21 cellular contexts compared by ENCODE assay signal in the genomic region with DNA sequence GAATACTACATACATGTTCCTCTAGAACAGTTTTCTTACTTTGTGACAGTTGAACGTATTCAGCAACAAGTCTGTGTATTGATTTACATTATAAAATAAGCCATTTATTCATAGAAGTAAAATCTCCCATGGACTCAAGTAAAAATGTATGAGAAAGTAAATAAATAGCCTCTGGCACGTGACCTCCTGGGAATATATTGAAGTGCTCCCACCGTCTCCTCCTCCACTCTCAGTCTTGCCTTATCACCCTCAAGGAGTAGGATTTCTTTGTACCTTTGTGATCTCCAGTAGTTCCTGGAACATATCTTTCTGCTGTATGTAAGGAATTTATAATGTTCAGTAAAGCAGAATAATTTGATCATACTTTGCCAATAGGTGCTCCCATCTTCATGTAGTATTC.
"Had no signal": no experiment of that assay in that cellular context is flagged by ENCODE, and none has a peak within 500 bp of the region (broad histone marks: within the 10 kb centered on the region; RNA-seq: fewer than 3 reads in every experiment).

No MANE protein-coding gene starts in this region.

- H3K9me3 ChIP-seq: body of pancreas, lower lobe of right lung, right atrium auricular region, thyroid gland had no signal

- H3K27me3 Mint-ChIP-seq: activated naive CD8-positive, alpha-beta T cell treated with anti-CD3 and anti-CD28 coated beads, Interleukin-2, amount 10 ng/mL, durations not matched to agents 7 days and 5 days; T-cell had no signal

- H3K9me3 Mint-ChIP-seq: activated naive CD8-positive, alpha-beta T cell treated with anti-CD3 and anti-CD28 coated beads, Interleukin-2, amount 10 ng/mL, durations not matched to agents 7 days and 5 days; endodermal cell; neural crest cell; T-cell had no signal

- H3K27me3 ChIP-seq: body of pancreas, dorsolateral prefrontal cortex, right atrium auricular region, thyroid gland had no signal

- H3K27ac Mint-ChIP-seq: activated naive CD8-positive, alpha-beta T cell treated with anti-CD3 and anti-CD28 coated beads, Interleukin-2, amount 10 ng/mL, durations not matched to agents 7 days and 5 days; T-cell had no signal

- ATAC-seq: body of pancreas, lower lobe of right lung, T-cell had no signal

- H3K4me3 Mint-ChIP-seq: activated naive CD8-positive, alpha-beta T cell treated with anti-CD3 and anti-CD28 coated beads, Interleukin-2, amount 10 ng/mL, durations not matched to agents 7 days and 5 days; endodermal cell; neural crest cell; T-cell had no signal

- H3K27ac ChIP-seq: body of pancreas, epithelial cell of prostate, lower lobe of right lung, right atrium auricular region, thyroid gland had no signal

- DNase-seq: activated CD4-positive, CD25-positive, alpha-beta regulatory T cell; activated CD8-positive, alpha-beta memory T cell treated with anti-CD3 and anti-CD28 coated beads for 24 hours; activated CD8-positive, alpha-beta memory T cell treated with anti-CD3 and anti-CD28 coated beads, Interleukin-2, amount 50 U/mL, for 48 hours; activated effector memory CD4-positive, alpha-beta T cell treated with anti-CD3 and anti-CD28 coated beads, Interleukin-2, amount 50 U/mL, for 16 hours; activated naive CD8-positive, alpha-beta T cell treated with anti-CD3 and anti-CD28 coated beads, Interleukin-2, amount 10 ng/mL, durations not matched to agents 7 days and 5 days; activated T-cell treated with anti-CD3 and anti-CD28 coated beads, Interleukin-2, amount 50 U/mL, for 48 hours; body of pancreas; caudate nucleus; dorsolateral prefrontal cortex; endodermal cell; foreskin fibroblast; glutamatergic neuron; hypothalamus; lower lobe of right lung; stimulated activated CD4-positive, alpha-beta T cell treated with anti-CD3 and anti-CD28 coated beads, Interleukin-2, amount 100 ng/mL, for 24 hours; stimulated activated naive CD4-positive, alpha-beta T cell treated with Interleukin-2 at 50 U/mL for 16 hours; T-cell; thyroid gland had no signal

- H3K36me3 ChIP-seq: lower lobe of right lung, right atrium auricular region, thyroid gland had no signal

- H3K4me3 ChIP-seq: body of pancreas, dorsolateral prefrontal cortex, lower lobe of right lung, right atrium auricular region, thyroid gland had no signal
